Comparison of ENCODE assay signal across 1 cellular context in the genomic region with DNA sequence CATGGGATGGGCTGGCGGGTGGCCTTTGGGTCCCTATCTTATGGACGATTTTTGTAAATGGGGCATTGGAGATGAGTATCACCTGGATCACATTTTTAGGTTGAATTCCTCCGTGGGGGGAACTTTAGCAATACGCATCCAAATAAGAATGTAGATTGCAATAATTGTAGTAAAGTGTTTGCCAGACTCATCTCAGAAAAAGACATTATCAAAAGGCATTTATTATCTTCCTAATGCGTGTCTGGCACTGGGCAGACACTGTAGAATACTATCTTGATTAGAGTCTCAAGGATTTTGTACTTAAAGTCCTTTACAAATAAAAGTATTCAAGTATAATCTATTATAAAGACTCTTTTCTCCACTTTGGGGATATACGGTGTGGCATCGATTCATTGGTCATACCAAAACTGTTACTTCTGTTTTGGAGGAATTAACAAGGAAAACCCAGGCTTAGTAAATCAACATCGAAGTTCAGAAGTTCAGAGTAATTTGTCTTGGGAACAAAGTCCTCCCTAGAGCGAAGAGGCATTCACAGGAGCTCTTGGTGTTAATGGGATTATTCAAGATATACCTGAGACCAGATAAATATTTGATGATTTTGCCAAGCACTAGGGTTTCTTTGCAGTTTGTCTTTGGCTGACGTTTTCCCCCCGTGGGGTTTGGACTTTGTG.
TF ChIP-seq lines count a peak whose summit lies in the region.

No MANE protein-coding gene starts in this region.

TF ChIP-seq in A549, 52 proteins besides CTCF, POLR2A, EP300 and RAD21 (continued from another document):
- no peak for TF ChIP-seq POLR2AphosphoS2 (conservative IDR thresholded peaks at IDR 0.05; ENCODE audit: low read length)
